ENCODE assay signal across 9 cellular contexts in genomic region chr5:151675225-151675955, GRCh38. TPM values are rescaled to one million over a fixed set of nuclear protein-coding genes. Genes with fewer than 3 reads are reported as not detected.
A peak's percentile ranks its signal among the peaks of the same experiment; 100 is the strongest.
DNase-seq lines count a peak whose midpoint lies in the region; ATAC-seq, FAIRE-seq and TF ChIP-seq lines count a peak whose summit lies in the region.
"Had no signal": no experiment of that assay in that cellular context is flagged by ENCODE, and none has a peak within 500 bp of the region (broad histone marks: within the 10 kb centered on the region; RNA-seq: fewer than 3 reads in every experiment).

No MANE protein-coding gene starts in this region.

- H3T11ph ChIP-seq in H9 (ENCODE audit: low read length): no peak overlapping the region

- ATAC-seq in activated T-helper 17 cell treated with anti-CD3 and anti-CD28 coated beads, Interleukin-2, amount 50 U/mL, for 72 hours (replicated peaks): peak; percentile 19

- H3K27ac Mint-ChIP-seq in H9: peak overlapping the region; percentile 61 to 84 (median 68)
- no peak overlapping the region for H3K27ac Mint-ChIP-seq in activated T-helper 17 cell treated with anti-CD3 and anti-CD28 coated beads, Interleukin-2, amount 50 U/mL, for 72 hours
- no peak overlapping the region for H3K27ac Mint-ChIP-seq in T-helper 2 cell treated with Interferon-gamma antibody and Interleukin-4, amounts not matched to agents 5 μg/mL and 100 μg/mL, for 36 hours

- H4K8ac ChIP-seq in H9 (replicated peaks; ENCODE audit: insufficient read length, low read depth, low read length): no peak overlapping the region

- H3K23me2 ChIP-seq in H9 (ENCODE audit: insufficient read length, low read depth, low read length, poor library complexity, severe bottlenecking): no peaks in the 10 kb centered on the region

- no peak overlapping the region for H2BK20ac ChIP-seq in H9 (ENCODE audit: low read depth, low read length, poor library complexity, severe bottlenecking)

- H3K23ac ChIP-seq in H9 (ENCODE audit: insufficient read length, low read depth, low read length): no peak overlapping the region

- H2BK120ac ChIP-seq in H9 (ENCODE audit: low read depth, low read length, poor library complexity, severe bottlenecking): no peak overlapping the region

- H3K9ac ChIP-seq in H9 (ENCODE audit: extremely low read depth, insufficient read length, low read length): no peak overlapping the region
- no peak overlapping the region for H3K9ac ChIP-seq in kidney (ENCODE audit: low read length in 2 of 2)

- H3K4me2 ChIP-seq in H9 (ENCODE audit: insufficient read depth, insufficient read length, low read length): no peak overlapping the region

- no peak for FAIRE-seq in kidney (lab: Jason Lieb, UNC)

- no peaks in the 10 kb centered on the region for H3K79me1 ChIP-seq in H9 (ENCODE audit: insufficient read depth, low read depth, low read length, poor library complexity, severe bottlenecking)

- no peak overlapping the region for H4K5ac ChIP-seq in H9 (ENCODE audit: insufficient read length, low read depth, low read length)

- no peaks in the 10 kb centered on the region for H3K27me3 Mint-ChIP-seq in H9 (ENCODE audit: low read depth)
- peaks cover 3% of the 10 kb centered on the region for H3K27me3 Mint-ChIP-seq in activated T-helper 17 cell treated with anti-CD3 and anti-CD28 coated beads, Interleukin-2, amount 50 U/mL, for 72 hours
- peaks cover 11% of the 10 kb centered on the region for H3K27me3 Mint-ChIP-seq in T-helper 2 cell treated with Interferon-gamma antibody and Interleukin-4, amounts not matched to agents 5 μg/mL and 100 μg/mL, for 36 hours (ENCODE audit: low read depth)

- H3K27me3 ChIP-seq in H9 (ENCODE audit: insufficient read depth, low read length) (no peaks in the 10 kb centered on the region), thyroid gland (no peaks in the 10 kb centered on the region)

- no peak overlapping the region for H3K4me3 ChIP-seq in kidney (ENCODE audit: low read length in 2 of 2)
- no peak overlapping the region for H3K4me3 ChIP-seq in thyroid gland (replicated peaks in 1 of 3)

- H3K4me1 ChIP-seq in H9 (ENCODE audit: insufficient read depth, low read length): peaks cover 11% of the 10 kb centered on the region; the same call in 1 of the 2 replicates
- peaks cover 44 to 54% of the 10 kb centered on the region in 2 donors for H3K4me1 ChIP-seq in kidney (ENCODE audit: control insufficient read depth in 1 of 2, insufficient read depth in 1 of 2, low read depth in 1 of 2, low read length in 2 of 2)
- H3K4me1 ChIP-seq in thyroid gland: peaks cover 21 to 94% of the 10 kb centered on the region in 2 donors

- H3K27ac ChIP-seq in H9 (ENCODE audit: insufficient read length, low read depth, low read length) (no peak overlapping the region), kidney (ENCODE audit: low read depth in 2 of 2, low read length in 2 of 2) (peak overlapping the region; percentile 71 to 95), thyroid gland (peak overlapping the region; percentile 55 to 83 (median 83))

- no peak overlapping the region for H3K4ac ChIP-seq in H9 (ENCODE audit: low read depth, low read length)

- H4K91ac ChIP-seq in H9 (ENCODE audit: insufficient read length, low read depth, low read length): no peak overlapping the region

- H3K4me1 Mint-ChIP-seq in H9: peaks cover 43 to 46% of the 10 kb centered on the region in 2 experiments
- no peaks in the 10 kb centered on the region for H3K4me1 Mint-ChIP-seq in activated T-helper 17 cell treated with anti-CD3 and anti-CD28 coated beads, Interleukin-2, amount 50 U/mL, for 72 hours
- H3K4me1 Mint-ChIP-seq in T-helper 2 cell treated with Interferon-gamma antibody and Interleukin-4, amounts not matched to agents 5 μg/mL and 100 μg/mL, for 36 hours (ENCODE audit: low read depth): no peaks in the 10 kb centered on the region

- H3K79me2 ChIP-seq in H9 (ENCODE audit: insufficient read depth, low read length): no peaks in the 10 kb centered on the region

- peak overlapping the region in 1 of 2 experiments; percentile 5; a peak in 1 of 5 replicates for H3K4me3 Mint-ChIP-seq in H9
- no peak overlapping the region for H3K4me3 Mint-ChIP-seq in activated T-helper 17 cell treated with anti-CD3 and anti-CD28 coated beads, Interleukin-2, amount 50 U/mL, for 72 hours
- H3K4me3 Mint-ChIP-seq in T-helper 2 cell treated with Interferon-gamma antibody and Interleukin-4, amounts not matched to agents 5 μg/mL and 100 μg/mL, for 36 hours: no peak overlapping the region

- no peak overlapping the region for H3K56ac ChIP-seq in H9 (ENCODE audit: insufficient read length, low read depth, low read length)

- no peak for TF ChIP-seq CTCF in H9 (conservative IDR thresholded peaks at IDR 0.05)
- TF ChIP-seq CTCF in kidney (IDR thresholded peaks at IDR 0.05; ENCODE audit: borderline replicate concordance, extremely low read depth, insufficient read depth): no peak
- TF ChIP-seq CTCF in thyroid gland (IDR thresholded peaks at IDR 0.05): no peak

- H3K36me3 Mint-ChIP-seq in H9 (ENCODE audit: insufficient read depth in 1 of 3, low read depth in 3 of 3): peaks cover 26 to 48% (median 43%) of the 10 kb centered on the region in 3 experiments; a peak in 6 of 7 replicates
- H3K36me3 Mint-ChIP-seq in activated T-helper 17 cell treated with anti-CD3 and anti-CD28 coated beads, Interleukin-2, amount 50 U/mL, for 72 hours (ENCODE audit: low read depth): no peaks in the 10 kb centered on the region
- H3K36me3 Mint-ChIP-seq in T-helper 2 cell treated with Interferon-gamma antibody and Interleukin-4, amounts not matched to agents 5 μg/mL and 100 μg/mL, for 36 hours (ENCODE audit: low read depth): no peaks in the 10 kb centered on the region

- H2BK5ac ChIP-seq in H9 (ENCODE audit: insufficient read length, low read length): no peak overlapping the region

- no peak overlapping the region; the same call in 1 of the 2 replicates for H3K14ac ChIP-seq in H9 (ENCODE audit: insufficient read depth, low read length)

- no peak for TF ChIP-seq POLR2A in thyroid gland (IDR thresholded peaks at IDR 0.05)

- H3K36me3 ChIP-seq in kidney (ENCODE audit: control insufficient read depth in 1 of 2, insufficient read depth in 2 of 2, low read length in 2 of 2) (peaks cover 10 to 40% of the 10 kb centered on the region in 2 donors), thyroid gland (peaks cover 32 to 35% of the 10 kb centered on the region in 2 donors)

- no peak overlapping the region for H2AFZ ChIP-seq in H9 (ENCODE audit: low read length)

- DNase-seq in H9: no peak
- no peak for DNase-seq in kidney
- DNase-seq in thyroid gland: no peak
- DNase-seq in T-helper 2 cell treated with Interferon-gamma antibody and Interleukin-4, amounts not matched to agents 5 μg/mL and 100 μg/mL, for 36 hours (ENCODE audit: low spot score): no peak
- no peak for DNase-seq in nucleus accumbens (lab: John Stamatoyannopoulos, UW)
- no peak for DNase-seq in midbrain (lab: John Stamatoyannopoulos, UW)
- DNase-seq: activated naive CD4-positive, alpha-beta T cell treated with anti-CD3 and anti-CD28 coated beads, Interleukin-2, amount 50 U/mL, for 16 hours; SHP77 had no signal

- H2BK12ac ChIP-seq in H9 (ENCODE audit: insufficient read length, low read depth, low read length): no peak overlapping the region

- peak overlapping the region; percentile 15 for H3K18ac ChIP-seq in H9 (ENCODE audit: insufficient read length, low read depth, low read length)

- H3K9me3 ChIP-seq in H9 (ENCODE audit: control insufficient read depth, low read depth, low read length) (no peaks in the 10 kb centered on the region), kidney (ENCODE audit: control insufficient read depth in 1 of 2, low read length in 2 of 2) (no peaks in the 10 kb centered on the region), thyroid gland (no peaks in the 10 kb centered on the region)

- no peaks in the 10 kb centered on the region for H4K20me1 ChIP-seq in H9 (ENCODE audit: control insufficient read depth, insufficient read depth, insufficient read length)

- intact Hi-C loops in kidney (cut with DNase I): no loop called here
- intact Hi-C loops in thyroid gland (cut with DNase I): no loop called here

- no peaks in the 10 kb centered on the region for H3K9me3 Mint-ChIP-seq in H9
- H3K9me3 Mint-ChIP-seq in activated T-helper 17 cell treated with anti-CD3 and anti-CD28 coated beads, Interleukin-2, amount 50 U/mL, for 72 hours: no peaks in the 10 kb centered on the region
- H3K9me3 Mint-ChIP-seq in T-helper 2 cell treated with Interferon-gamma antibody and Interleukin-4, amounts not matched to agents 5 μg/mL and 100 μg/mL, for 36 hours: no peaks in the 10 kb centered on the region

- no CpG with 5 or more reads among the region's 1 CpG for WGBS in H9 (ENCODE audit: extremely low coverage, insufficient read length, low lambda C conversion rate)
- 71 to 76% methylated on average over 1 of the region's 1 CpG for WGBS in thyroid gland, 2 donors

- H2BK15ac ChIP-seq in H9 (ENCODE audit: low read depth, low read length): no peak overlapping the region

- no peak overlapping the region for H2AK5ac ChIP-seq in H9 (ENCODE audit: insufficient read length, low read length)

RNA-seq across cellular contexts. Expression of gene SPARC, which starts 11.3 kb away (rescaled TPM):
- total RNA-seq in H9 (2021) (320 and 323 TPM in 2 replicates), kidney (637 TPM), thyroid gland (100 to 1,000 TPM; 302 to 327 (median 309) TPM)
- under 1 TPM in 1 of 2 donors, not detected in 1; 0.26 TPM for total RNA-seq in activated T-helper 17 cell treated with anti-CD3 and anti-CD28 coated beads, Interleukin-2, amount 50 U/mL, for 72 hours
- 581 TPM for polyA plus RNA-seq in kidney (ENCODE audit: insufficient read depth, low read depth, low replicate concordance)

Comparison
In these comparisons a context has a peak if more than half of its experiments do, and no peak if none do; other contexts are left out.
1. H3K27ac Mint-ChIP-seq: peak in H9 (3 of 3); none in activated T-helper 17 cell treated with anti-CD3 and anti-CD28 coated beads, Interleukin-2, amount 50 U/mL, for 72 hours (single experiment) and T-helper 2 cell treated with Interferon-gamma antibody and Interleukin-4, amounts not matched to agents 5 μg/mL and 100 μg/mL, for 36 hours (single experiment).
2. RNA of gene SPARC, which starts 11.3 kb away (total RNA-seq): 637 TPM in kidney (single experiment), 320 to 323 TPM in H9 and 302 to 327 TPM in thyroid gland; 0.26 TPM in activated T-helper 17 cell treated with anti-CD3 and anti-CD28 coated beads, Interleukin-2, amount 50 U/mL, for 72 hours; every median in the first group is over 100 times any median in the second.